In the genomic region with DNA sequence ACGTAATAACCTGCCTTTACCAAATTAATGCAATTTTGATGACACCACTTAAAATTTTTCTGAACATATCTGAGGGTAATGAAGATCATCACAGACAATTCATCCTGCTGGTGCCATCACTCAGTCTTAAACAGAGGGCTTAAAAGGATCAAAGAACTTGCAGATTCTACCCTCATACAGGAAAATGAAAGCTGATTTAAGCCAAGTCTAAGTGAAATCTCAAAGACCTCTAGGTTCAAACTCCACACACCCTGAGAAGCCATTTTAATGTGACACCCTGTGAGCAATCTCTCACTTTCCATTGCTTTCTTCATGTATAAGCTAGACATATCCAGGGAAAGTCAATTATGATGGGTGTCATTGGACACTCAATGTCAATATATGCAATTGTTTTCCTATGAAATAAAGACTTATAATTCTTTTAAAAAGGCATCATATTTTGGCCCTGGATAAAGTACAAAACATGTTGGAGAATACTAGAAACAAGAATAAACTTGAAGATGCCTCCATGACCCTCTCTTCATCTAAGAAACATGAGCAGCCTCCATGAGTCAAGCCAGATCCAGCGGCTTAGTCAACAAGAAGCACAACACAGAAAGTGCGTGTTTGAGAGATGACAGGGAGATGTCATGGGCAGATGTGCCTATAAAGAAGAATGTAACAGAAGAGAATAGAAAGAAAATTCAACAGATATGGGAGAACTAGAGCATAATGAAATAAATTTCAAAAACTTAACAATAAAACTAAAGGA, we compare ENCODE assay signal across 14 cellular contexts.
DNase-seq lines count a peak whose midpoint lies in the region; ATAC-seq, FAIRE-seq and TF ChIP-seq lines count a peak whose summit lies in the region.
"Had no signal": no experiment of that assay in that cellular context is flagged by ENCODE, and none has a peak within 500 bp of the region (broad histone marks: within the 10 kb centered on the region; RNA-seq: fewer than 3 reads in every experiment).

No MANE protein-coding gene starts in this region.

- H4K20me1 ChIP-seq in DND-41 (ENCODE audit: insufficient read depth, low read length) (peaks cover 24% of the 10 kb centered on the region; the same call in 1 of the 2 replicates), keratinocyte (ENCODE audit: control insufficient read depth, extremely low read depth, insufficient read depth, low read length) (no peaks in the 10 kb centered on the region), neural progenitor cell (ENCODE audit: low read depth) (peaks cover 19% of the 10 kb centered on the region)

- no peak overlapping the region for H2AFZ ChIP-seq in DND-41 (ENCODE audit: low read depth, low read length)
- H2AFZ ChIP-seq in keratinocyte (ENCODE audit: control insufficient read depth, low read length): no peak overlapping the region
- no peak overlapping the region for H2AFZ ChIP-seq in neural progenitor cell (replicated peaks)

- no peaks in the 10 kb centered on the region for H3K9me1 ChIP-seq in keratinocyte (ENCODE audit: control insufficient read depth, extremely low read depth, insufficient read depth, low read length)

- ATAC-seq in DND-41 (ENCODE audit: insufficient read depth, low read depth): peak; percentile 62; the same call in 2 of the 3 replicates
- no peak for ATAC-seq in T-helper 17 cell
- no peak for ATAC-seq in HG03439 (IDR thresholded peaks at IDR 0.05; ENCODE audit: unreplicated experiment)
- ATAC-seq: effector memory CD8-positive, alpha-beta T cell had no signal

- H3K9me3 Mint-ChIP-seq in neural progenitor cell: peaks cover 19% of the 10 kb centered on the region

- H3K4me3 Mint-ChIP-seq in T-helper 17 cell (peak overlapping the region; percentile 10), neural progenitor cell (no peak overlapping the region)
- H3K4me3 Mint-ChIP-seq: effector memory CD8-positive, alpha-beta T cell had no signal

- H3K4me2 ChIP-seq in DND-41 (ENCODE audit: insufficient read depth, low read length): no peak overlapping the region
- peak overlapping the region; percentile 49 for H3K4me2 ChIP-seq in keratinocyte (ENCODE audit: control insufficient read depth, extremely low read depth, insufficient read depth, low read depth, low read length)
- no peak overlapping the region for H3K4me2 ChIP-seq in neural progenitor cell

- peaks cover 40% of the 10 kb centered on the region for H3K27me3 Mint-ChIP-seq in T-helper 17 cell
- H3K27me3 Mint-ChIP-seq in neural progenitor cell (ENCODE audit: insufficient read depth, low read depth): no peaks in the 10 kb centered on the region
- H3K27me3 Mint-ChIP-seq: effector memory CD8-positive, alpha-beta T cell had no signal

- no peaks in the 10 kb centered on the region for H3K9me3 ChIP-seq in DND-41 (ENCODE audit: insufficient read depth, low read length, severe bottlenecking)
- H3K9me3 ChIP-seq in T-helper 17 cell (ENCODE audit: control insufficient read depth, low read length, poor library complexity, severe bottlenecking): no peaks in the 10 kb centered on the region
- H3K9me3 ChIP-seq in keratinocyte (ENCODE audit: control insufficient read depth, low read depth, low read length): no peaks in the 10 kb centered on the region
- no peaks in the 10 kb centered on the region for H3K9me3 ChIP-seq in neural progenitor cell (ENCODE audit: low read depth)
- H3K9me3 ChIP-seq: ovary, testis had no signal

- H3K4me1 ChIP-seq in DND-41 (ENCODE audit: insufficient read depth, low read length) (no peaks in the 10 kb centered on the region), keratinocyte (ENCODE audit: control insufficient read depth, extremely low read depth, insufficient read depth, low read length) (peaks cover 62% of the 10 kb centered on the region), neural progenitor cell (peaks cover 19% of the 10 kb centered on the region)

- H3K27ac Mint-ChIP-seq in T-helper 17 cell (no peak overlapping the region), neural progenitor cell (no peak overlapping the region)
- H3K27ac Mint-ChIP-seq: effector memory CD8-positive, alpha-beta T cell had no signal

- peak; percentile 68 for FAIRE-seq in keratinocyte (lab: Jason Lieb, UNC)

- DNase-seq in DND-41: no peak
- DNase-seq in HT1080 (ENCODE audit: low read depth): peak; percentile 19
- no peak for DNase-seq in T-helper 17 cell
- peak; percentile 35 for DNase-seq in keratinocyte (ENCODE audit: low read depth, low spot score)
- DNase-seq in amniotic stem cell (lab: John Stamatoyannopoulos, UW): no peak
- DNase-seq in neural progenitor cell (ENCODE audit: low spot score): no peak
- DNase-seq: activated CD4-positive, alpha-beta T cell treated with anti-CD3 and anti-CD28 coated beads for 4 hours; activated naive CD4-positive, alpha-beta T cell treated with anti-CD3 and anti-CD28 coated beads, Interleukin-2, amount 50 U/mL, for 16 hours; central memory CD4-positive, alpha-beta T cell; effector memory CD8-positive, alpha-beta T cell; ovary; T-helper 9 cell; testis had no signal

- dilution Hi-C loops in keratinocyte (cut with MboI; ENCODE audit: extremely low pct_ligation_motif_present, low sequenced_read_pairs): no loop called here

- H3K27ac ChIP-seq in DND-41 (ENCODE audit: low read length): no peak overlapping the region
- H3K27ac ChIP-seq in keratinocyte (ENCODE audit: control insufficient read depth, insufficient read depth, low read length): peak overlapping the region; percentile 64
- no peak overlapping the region for H3K27ac ChIP-seq in neural progenitor cell
- H3K27ac ChIP-seq: ovary, testis had no signal

- no peak overlapping the region for H3K9ac ChIP-seq in DND-41 (ENCODE audit: low read depth, low read length)
- H3K9ac ChIP-seq in keratinocyte (ENCODE audit: control insufficient read depth, extremely low read depth, insufficient read depth, low read length): no peak overlapping the region
- no peak overlapping the region for H3K9ac ChIP-seq in neural progenitor cell

- H3F3A ChIP-seq in neural progenitor cell (ENCODE audit: low read depth): peaks cover 16% of the 10 kb centered on the region

- no peaks in the 10 kb centered on the region for H3K36me3 Mint-ChIP-seq in T-helper 17 cell (ENCODE audit: low read depth)
- peaks cover 18% of the 10 kb centered on the region for H3K36me3 Mint-ChIP-seq in neural progenitor cell

- H3K4me3 ChIP-seq in DND-41 (ENCODE audit: low read depth in 1 of 2, low read length in 2 of 2) (no peak overlapping the region), keratinocyte (ENCODE audit: control insufficient read depth in 2 of 3, extremely low read depth in 1 of 3, insufficient read depth in 2 of 3, low read depth in 1 of 3, low read length in 3 of 3) (no peak overlapping the region), neural progenitor cell (no peak overlapping the region)
- H3K4me3 ChIP-seq: ovary, testis had no signal

- H3K36me3 ChIP-seq in DND-41 (ENCODE audit: insufficient read depth, low read length): no peaks in the 10 kb centered on the region
- no peaks in the 10 kb centered on the region for H3K36me3 ChIP-seq in keratinocyte (ENCODE audit: control insufficient read depth in 2 of 2, extremely low read depth in 1 of 2, insufficient read depth in 2 of 2, low read length in 2 of 2)
- H3K36me3 ChIP-seq in neural progenitor cell: no peaks in the 10 kb centered on the region
- H3K36me3 ChIP-seq: ovary had no signal

- H3K27me3 ChIP-seq in DND-41 (ENCODE audit: insufficient read depth, low read length, poor library complexity) (no peaks in the 10 kb centered on the region), keratinocyte (ENCODE audit: control insufficient read depth, extremely low read depth, insufficient read depth, low read length) (no peaks in the 10 kb centered on the region), neural progenitor cell (no peaks in the 10 kb centered on the region)
- H3K27me3 ChIP-seq: ovary, testis had no signal

- H3K4me1 Mint-ChIP-seq in T-helper 17 cell: peaks cover 3% of the 10 kb centered on the region
- H3K4me1 Mint-ChIP-seq in neural progenitor cell: peaks cover 30% of the 10 kb centered on the region

- no peak for TF ChIP-seq CTCF in DND-41 (IDR thresholded peaks at IDR 0.05; ENCODE audit: borderline replicate concordance, extremely low read depth, low read length, poor library complexity, severe bottlenecking)
- no peak for TF ChIP-seq CTCF in keratinocyte (optimal IDR thresholded peaks at IDR 0.05 in 1 of 3, IDR thresholded peaks at IDR 0.05 in 1 of 3, conservative IDR thresholded peaks at IDR 0.05 in 1 of 3; ENCODE audit: extremely low read depth in 1 of 3, insufficient read depth in 2 of 3, low read length in 3 of 3)
- TF ChIP-seq CTCF in neural progenitor cell (IDR thresholded peaks at IDR 0.05): no peak

- H3K79me2 ChIP-seq in DND-41 (ENCODE audit: insufficient read depth, low read length) (peaks cover 50% of the 10 kb centered on the region), keratinocyte (ENCODE audit: control insufficient read depth, insufficient read depth, low read length) (peaks cover 30% of the 10 kb centered on the region), neural progenitor cell (ENCODE audit: low read depth) (peaks cover 69% of the 10 kb centered on the region)

Comparison
In these comparisons a context has a peak if more than half of its experiments do, and no peak if none do; other contexts are left out.
1. DNase-seq: peak in HT1080 (single experiment) and keratinocyte (single experiment); none in DND-41 (single experiment), T-helper 17 cell (0 of 3), amniotic stem cell (single experiment) and neural progenitor cell (single experiment).